1 cellular context compared by ENCODE assay signal in the genomic region with DNA sequence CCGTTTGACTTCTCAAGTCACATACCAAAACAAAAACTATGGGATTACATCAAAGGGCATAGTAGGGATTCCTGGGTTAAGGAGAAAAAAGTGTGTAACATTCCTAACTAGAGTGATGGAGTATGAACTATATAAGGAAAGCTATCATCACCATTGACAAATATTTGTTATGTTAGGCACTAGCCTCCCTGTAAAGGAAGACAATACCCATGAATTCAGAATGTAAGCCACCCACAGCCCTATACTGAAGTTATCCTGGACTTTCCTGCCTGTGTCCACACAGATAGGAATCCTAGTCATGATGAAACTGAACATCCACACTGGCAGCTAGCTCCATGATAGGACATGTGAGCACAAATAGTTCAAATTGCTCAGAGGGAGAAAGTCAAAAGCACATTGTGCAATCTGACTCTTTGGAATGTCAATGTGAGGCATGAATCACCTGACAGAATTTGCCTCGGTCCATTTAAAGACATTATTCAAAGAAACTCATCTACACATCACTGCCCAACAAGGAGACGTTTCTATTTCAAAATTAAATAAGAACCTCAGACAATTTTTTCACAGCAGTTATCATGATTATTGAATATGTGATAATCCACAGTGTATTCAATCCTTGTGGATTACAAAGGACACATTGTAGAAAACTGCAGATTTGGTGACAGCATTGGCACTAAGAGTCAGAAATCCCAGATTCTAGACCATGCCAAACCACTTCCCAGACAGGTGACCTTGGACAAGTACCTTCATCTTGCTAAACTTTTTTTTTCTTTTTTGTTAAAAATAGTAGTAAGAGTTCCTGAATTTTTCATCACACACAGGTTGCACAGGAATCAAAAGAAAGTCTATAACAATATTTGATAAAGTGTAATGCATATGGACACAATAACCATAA.
A peak's percentile ranks its signal among the peaks of the same experiment; 100 is the strongest.
TF ChIP-seq lines count a peak whose summit lies in the region.

No MANE protein-coding gene starts in this region.

TF ChIP-seq in IMR-90, 13 proteins besides CTCF, POLR2A, EP300 and RAD21 (continued from another document):
- TF ChIP-seq BHLHE40 (IDR thresholded peaks at IDR 0.05; ENCODE audit: low read depth, low read length): peak; percentile 86
